Comparison of ENCODE assay signal across 26 cellular contexts in the genomic region with DNA sequence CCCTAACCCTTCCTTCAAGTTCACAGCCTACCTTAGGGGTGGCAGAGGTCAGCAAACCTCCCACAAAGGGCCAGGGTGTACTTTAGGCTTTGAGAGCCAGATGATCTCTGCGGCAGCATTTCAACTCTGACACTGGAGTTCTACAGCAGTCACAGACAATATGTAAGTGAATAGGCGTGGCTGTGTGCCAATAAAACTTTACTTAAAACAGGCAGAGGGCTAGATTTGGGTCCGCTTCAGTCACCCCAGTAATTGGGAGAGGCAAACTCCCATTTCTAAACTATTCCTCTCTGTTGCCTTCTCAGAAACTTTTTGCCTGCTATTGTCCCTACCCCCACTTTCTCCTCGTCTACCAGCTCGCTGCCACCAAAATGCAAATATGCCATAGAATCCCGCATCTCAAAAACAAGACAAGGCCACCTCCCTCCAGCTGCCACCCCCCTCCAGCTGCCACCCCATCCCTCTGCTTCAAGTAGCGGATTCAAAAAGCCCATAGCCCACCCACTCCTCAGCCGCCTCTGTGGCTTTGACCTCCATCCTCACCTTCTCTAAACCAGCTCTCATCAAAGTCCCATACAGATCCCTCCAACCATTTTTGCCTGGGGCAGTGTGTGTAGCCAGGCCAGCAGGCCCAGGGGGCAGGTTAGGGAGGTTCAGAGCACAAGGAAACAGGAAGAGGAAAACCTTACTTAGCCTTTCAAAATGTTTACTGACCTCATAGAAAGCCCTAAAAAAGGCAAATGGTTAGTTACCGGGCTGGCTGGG. TPM values are rescaled to one million over a fixed set of nuclear protein-coding genes. Genes with fewer than 3 reads are reported as not detected.
DNase-seq lines count a peak whose midpoint lies in the region; ATAC-seq and TF ChIP-seq lines count a peak whose summit lies in the region.
"Had no signal": no experiment of that assay in that cellular context is flagged by ENCODE, and none has a peak within 500 bp of the region (broad histone marks: within the 10 kb centered on the region; RNA-seq: fewer than 3 reads in every experiment).

No MANE protein-coding gene starts in this region.

- no peaks in the 10 kb centered on the region for H4K20me1 ChIP-seq in OCI-LY7 (ENCODE audit: insufficient read depth, low read length)

- no peaks in the 10 kb centered on the region for H3K9me2 ChIP-seq in OCI-LY7 (ENCODE audit: insufficient read depth, low read length)

- no peak overlapping the region for H3K4me2 ChIP-seq in OCI-LY7 (ENCODE audit: low read length)

- H3K9me3 Mint-ChIP-seq in activated naive CD8-positive, alpha-beta T cell treated with anti-CD3 and anti-CD28 coated beads, Interleukin-2, amount 10 ng/mL, durations not matched to agents 7 days and 5 days: no peaks in the 10 kb centered on the region
- no peaks in the 10 kb centered on the region for H3K9me3 Mint-ChIP-seq in activated naive CD8-positive, alpha-beta T cell treated with anti-CD3 and anti-CD28 coated beads for 36 hours
- H3K9me3 Mint-ChIP-seq: activated CD8-positive, alpha-beta T cell treated with anti-CD3 and anti-CD28 coated beads for 36 hours; central memory CD8-positive, alpha-beta T cell; nephron; stimulated activated memory B cell treated with anti-CD40 and anti-IgM and Interleukin-4, amounts not matched to agents 10 μg/mL and 1 μg/mL and 100 μg/mL, for 72 hours had no signal

- TF ChIP-seq POLR2A in spleen (IDR thresholded peaks at IDR 0.05): no peak

- CTCF ChIA-PET in OCI-LY7 (lab: Charles Lee; ENCODE audit: unreplicated experiment): interaction anchor here (0.5 kb wide), 1 partner anchor 24 kb away, joined by 3 read pairs; no protein-coding TSS in a partner anchor

- ATAC-seq in activated naive CD8-positive, alpha-beta T cell treated with anti-CD3 and anti-CD28 coated beads, Interleukin-2, amount 10 ng/mL, durations not matched to agents 7 days and 5 days (ENCODE audit: low read depth): no peak
- ATAC-seq in GM21825 (IDR thresholded peaks at IDR 0.05; ENCODE audit: unreplicated experiment): no peak
- ATAC-seq: activated CD8-positive, alpha-beta T cell treated with anti-CD3 and anti-CD28 coated beads for 36 hours; stimulated activated memory B cell treated with anti-CD40 and anti-IgM and Interleukin-4, amounts not matched to agents 10 μg/mL and 1 μg/mL and 100 μg/mL, for 72 hours; upper lobe of right lung had no signal

- H3K27me3 Mint-ChIP-seq in activated naive CD8-positive, alpha-beta T cell treated with anti-CD3 and anti-CD28 coated beads, Interleukin-2, amount 10 ng/mL, durations not matched to agents 7 days and 5 days: peaks cover 8% of the 10 kb centered on the region
- peaks cover 6% of the 10 kb centered on the region for H3K27me3 Mint-ChIP-seq in activated naive CD8-positive, alpha-beta T cell treated with anti-CD3 and anti-CD28 coated beads for 36 hours

- H3K4me3 Mint-ChIP-seq in activated naive CD8-positive, alpha-beta T cell treated with anti-CD3 and anti-CD28 coated beads, Interleukin-2, amount 10 ng/mL, durations not matched to agents 7 days and 5 days: no peak overlapping the region
- no peak overlapping the region for H3K4me3 Mint-ChIP-seq in activated naive CD8-positive, alpha-beta T cell treated with anti-CD3 and anti-CD28 coated beads for 36 hours
- H3K4me3 Mint-ChIP-seq: activated CD8-positive, alpha-beta T cell treated with anti-CD3 and anti-CD28 coated beads for 36 hours; central memory CD8-positive, alpha-beta T cell; nephron; stimulated activated memory B cell treated with anti-CD40 and anti-IgM and Interleukin-4, amounts not matched to agents 10 μg/mL and 1 μg/mL and 100 μg/mL, for 72 hours had no signal

- H3K27me3 ChIP-seq in SJCRH30 (no peaks in the 10 kb centered on the region), spleen (replicated peaks in 1 of 7) (peaks cover 0 to 44% (median 0%) of the 10 kb centered on the region in 7 donors)
- H3K27me3 ChIP-seq: right atrium auricular region, upper lobe of right lung had no signal

- H3K9me3 ChIP-seq in SJCRH30 (replicated peaks): no peaks in the 10 kb centered on the region
- H3K9me3 ChIP-seq in spleen: no peaks in the 10 kb centered on the region
- H3K9me3 ChIP-seq in OCI-LY7 (ENCODE audit: low read length): no peaks in the 10 kb centered on the region
- H3K9me3 ChIP-seq: Caco-2, right atrium auricular region, upper lobe of right lung had no signal

- no peaks in the 10 kb centered on the region for H3K36me3 ChIP-seq in SJCRH30
- no peaks in the 10 kb centered on the region for H3K36me3 ChIP-seq in spleen
- no peaks in the 10 kb centered on the region for H3K36me3 ChIP-seq in OCI-LY7 (ENCODE audit: insufficient read depth, low read length)
- H3K36me3 ChIP-seq: right atrium auricular region, upper lobe of right lung had no signal

- no peaks in the 10 kb centered on the region for H3K36me3 Mint-ChIP-seq in activated naive CD8-positive, alpha-beta T cell treated with anti-CD3 and anti-CD28 coated beads, Interleukin-2, amount 10 ng/mL, durations not matched to agents 7 days and 5 days
- no peaks in the 10 kb centered on the region for H3K36me3 Mint-ChIP-seq in activated naive CD8-positive, alpha-beta T cell treated with anti-CD3 and anti-CD28 coated beads for 36 hours
- H3K36me3 Mint-ChIP-seq: stimulated activated memory B cell treated with anti-CD40 and anti-IgM and Interleukin-4, amounts not matched to agents 10 μg/mL and 1 μg/mL and 100 μg/mL, for 72 hours had no signal

- no TSS peak for BruUV-seq in OCI-LY7 (replicated peaks; lab: Mats Ljungman, UMichigan)

- WGBS in spleen, 5 donors: 84 to 90% (median 85%) methylated on average over 9 of the region's 9 CpGs

- no peak for DNase-seq in activated naive CD8-positive, alpha-beta T cell treated with anti-CD3 and anti-CD28 coated beads, Interleukin-2, amount 10 ng/mL, durations not matched to agents 7 days and 5 days
- no peak for DNase-seq in activated naive CD8-positive, alpha-beta T cell treated with anti-CD3 and anti-CD28 coated beads for 36 hours
- DNase-seq in SJCRH30 (peak; percentile 48 to 71), islet precursor cell (peak; percentile 73), spleen (peak; percentile 35), medulla oblongata (ENCODE audit: extremely low spot score) (no peak), OCI-LY7 (ENCODE audit: low spot score) (no peak)
- DNase-seq: activated CD8-positive, alpha-beta T cell treated with anti-CD3 and anti-CD28 coated beads for 36 hours; activated effector memory CD4-positive, alpha-beta T cell treated with Interleukin-2 at 50 U/mL for 16 hours; Caco-2; left ventricle myocardium superior; NCI-H1417; NCI-H2081; NCI-H748 treated with DMSO at 0.1 percent for 48 hours; stimulated activated CD4-positive, alpha-beta T cell treated with anti-CD3 and anti-CD28 coated beads, Interleukin-4, amount 100 ng/mL, for 4 hours; substantia nigra; T-helper 2 cell; upper lobe of right lung had no signal

- H2AFZ ChIP-seq in OCI-LY7 (ENCODE audit: low read length): no peak overlapping the region
- H2AFZ ChIP-seq: parathyroid adenoma had no signal

- peaks cover 11% of the 10 kb centered on the region for H3K4me1 Mint-ChIP-seq in activated naive CD8-positive, alpha-beta T cell treated with anti-CD3 and anti-CD28 coated beads, Interleukin-2, amount 10 ng/mL, durations not matched to agents 7 days and 5 days
- H3K4me1 Mint-ChIP-seq in activated naive CD8-positive, alpha-beta T cell treated with anti-CD3 and anti-CD28 coated beads for 36 hours: peaks cover 5% of the 10 kb centered on the region
- H3K4me1 Mint-ChIP-seq: central memory CD8-positive, alpha-beta T cell had no signal

- H3K4me3 ChIP-seq in SJCRH30 (no peak overlapping the region), spleen (no peak overlapping the region), OCI-LY7 (ENCODE audit: low read depth, low read length, poor library complexity, severe bottlenecking) (no peak overlapping the region)
- H3K4me3 ChIP-seq: right atrium auricular region, upper lobe of right lung had no signal

- POLR2A ChIA-PET in activated naive CD8-positive, alpha-beta T cell treated with anti-CD3 and anti-CD28 coated beads, Interleukin-2, amount 10 ng/mL, durations not matched to agents 7 days and 5 days (lab: Charles Lee): no interaction called here
- POLR2A ChIA-PET in OCI-LY7 (lab: Charles Lee): interaction anchor here (0.5 to 0.6 kb wide), 2 partner anchors 193 to 1143 kb away, joined by 3 read pairs; no protein-coding TSS in a partner anchor

- H3K79me2 ChIP-seq in OCI-LY7 (ENCODE audit: insufficient read depth, low read depth, low read length): no peaks in the 10 kb centered on the region
- H3K79me2 ChIP-seq: parathyroid adenoma had no signal

- H3K27ac ChIP-seq in SJCRH30 (peak overlapping the region; percentile 12), spleen (peak overlapping the region in 5 of 8 donors; percentile 3 to 63 (median 42)), OCI-LY7 (ENCODE audit: low read depth, low read length, poor library complexity, severe bottlenecking) (no peak overlapping the region)
- H3K27ac ChIP-seq: parathyroid adenoma, right atrium auricular region, upper lobe of right lung had no signal

- intact Hi-C loops in spleen (cut with DNase I; ENCODE audit: low total_unique reads) (no loop called here), OCI-LY7 (cut with micrococcal nuclease; ENCODE audit: unreplicated experiment) (no loop called here)

- peaks cover 63% of the 10 kb centered on the region for H3K4me1 ChIP-seq in SJCRH30
- peaks cover 10 to 45% (median 21%) of the 10 kb centered on the region in 6 donors for H3K4me1 ChIP-seq in spleen
- H3K4me1 ChIP-seq in OCI-LY7 (ENCODE audit: insufficient read depth, low read length, poor library complexity, severe bottlenecking): no peaks in the 10 kb centered on the region
- H3K4me1 ChIP-seq: parathyroid adenoma had no signal

- TF ChIP-seq CTCF in spleen (IDR thresholded peaks at IDR 0.05 in 8 of 11, conservative IDR thresholded peaks at IDR 0.05 in 3 of 11) (no peak), OCI-LY7 (conservative IDR thresholded peaks at IDR 0.05; ENCODE audit: low read length) (no peak)

- H3K27ac Mint-ChIP-seq in activated naive CD8-positive, alpha-beta T cell treated with anti-CD3 and anti-CD28 coated beads, Interleukin-2, amount 10 ng/mL, durations not matched to agents 7 days and 5 days: peak overlapping the region; percentile 31
- no peak overlapping the region for H3K27ac Mint-ChIP-seq in activated naive CD8-positive, alpha-beta T cell treated with anti-CD3 and anti-CD28 coated beads for 36 hours
- H3K27ac Mint-ChIP-seq: activated CD8-positive, alpha-beta T cell treated with anti-CD3 and anti-CD28 coated beads for 36 hours; stimulated activated memory B cell treated with anti-CD40 and anti-IgM and Interleukin-4, amounts not matched to agents 10 μg/mL and 1 μg/mL and 100 μg/mL, for 72 hours had no signal

RNA-seq across cellular contexts. Expression of gene DNAH17, which starts 19.9 kb away (rescaled TPM):
- total RNA-seq in activated naive CD8-positive, alpha-beta T cell treated with anti-CD3 and anti-CD28 coated beads, Interleukin-2, amount 10 ng/mL, durations not matched to agents 7 days and 5 days: under 1 TPM; 0.03 to 0.44 TPM
- under 1 TPM; 0.26 to 0.33 TPM for total RNA-seq in activated naive CD8-positive, alpha-beta T cell treated with anti-CD3 and anti-CD28 coated beads for 36 hours
- 3.1 and 3.7 TPM in 2 replicates for total RNA-seq in SJCRH30 (2014; rRNA removed; shearing (Covaris generic))
- total RNA-seq in spleen (1 to 10 TPM in 1 of 7 donors, under 1 TPM in 5, not detected in 1; 0.29 to 1.0 (median 0.77) TPM), OCI-LY7 (2022) (0.57 and 0.89 TPM in 2 replicates)
- under 1 TPM; 0.06 to 0.72 (median 0.32) TPM for polyA plus RNA-seq in spleen
- 1.1 and 2.3 TPM in 2 replicates for total RNA-seq in OCI-LY7 (2014; rRNA removed; shearing (Covaris generic))
- total RNA-seq: left ventricle myocardium superior, mucosa of gallbladder had no signal
- polyA plus RNA-seq: BJ had no signal

Comparison
In these comparisons a context has a peak if more than half of its experiments do, and no peak if none do; other contexts are left out.
1. DNase-seq: peak in SJCRH30 (2 of 2), islet precursor cell (single experiment) and spleen (single experiment); none in activated naive CD8-positive, alpha-beta T cell treated with anti-CD3 and anti-CD28 coated beads, Interleukin-2, amount 10 ng/mL, durations not matched to agents 7 days and 5 days (single experiment), activated naive CD8-positive, alpha-beta T cell treated with anti-CD3 and anti-CD28 coated beads for 36 hours (single experiment), medulla oblongata (single experiment) and OCI-LY7 (single experiment).